8 cellular contexts compared by ENCODE assay signal in genomic region chr22:42500164-42500835, GRCh38. TPM values are rescaled to one million over a fixed set of nuclear protein-coding genes. Genes with fewer than 3 reads are reported as not detected.
A peak's percentile ranks its signal among the peaks of the same experiment; 100 is the strongest.
DNase-seq lines count a peak whose midpoint lies in the region; ATAC-seq, FAIRE-seq and TF ChIP-seq lines count a peak whose summit lies in the region.

No MANE protein-coding gene starts in this region.

- CTCF ChIA-PET in A549 (lab: Yijun Ruan, JAX) = no interaction called here

- FAIRE-seq in A549 (lab: Jason Lieb, UNC) = no peak
- FAIRE-seq in GM19239 (lab: Jason Lieb, UNC) = no peak

- TF ChIP-seq POLR2A in A549 (IDR thresholded peaks at IDR 0.05; ENCODE audit: low read length) = peak; percentile 48; the same call in 1 of the 2 replicates

- H3K27ac Mint-ChIP-seq in central memory CD8-positive, alpha-beta T cell (ENCODE audit: low read depth) = no peak overlapping the region

- peak overlapping the region; percentile 74 for H3K4me2 ChIP-seq in A549

- WGBS in A549 (ENCODE audit: missing lambda C conversion rate) = 0% methylated on average over 1 of the region's 55 CpGs

- H3K36me3 Mint-ChIP-seq in central memory CD8-positive, alpha-beta T cell (ENCODE audit: insufficient read depth) = peaks cover 1% of the 10 kb centered on the region

- no peaks in the 10 kb centered on the region for H3K9me3 Mint-ChIP-seq in central memory CD8-positive, alpha-beta T cell

- POLR2A ChIA-PET in A549 (lab: Yijun Ruan, JAX) = no interaction called here

- H3K4me3 Mint-ChIP-seq in central memory CD8-positive, alpha-beta T cell = peak overlapping the region; percentile 59

- ATAC-seq in A549 (peak; percentile 69 to 83), HG03565 (IDR thresholded peaks at IDR 0.05; ENCODE audit: unreplicated experiment) (peak; percentile 38)
- ATAC-seq in central memory CD8-positive, alpha-beta T cell (replicated peaks; ENCODE audit: extremely low read depth, poor library complexity, severe bottlenecking) = peak; percentile 91

- TF ChIP-seq CTCF in A549 (IDR thresholded peaks at IDR 0.05) = no peak
- no peak for TF ChIP-seq CTCF in kidney epithelial cell (IDR thresholded peaks at IDR 0.05; ENCODE audit: insufficient read depth, low read length, poor library complexity, severe bottlenecking)

- no peaks in the 10 kb centered on the region for H3K36me3 ChIP-seq in kidney epithelial cell (ENCODE audit: control insufficient read depth, insufficient read depth, low read length)

- no peaks in the 10 kb centered on the region for H3K9me3 ChIP-seq in A549

- DNase-seq in A549 (ENCODE audit: low read depth in 1 of 2, low spot score in 1 of 2) (peak; percentile 85), GM19239 (ENCODE audit: insufficient read length, low spot score) (peak; percentile 99), kidney epithelial cell (ENCODE audit: low read depth) (no peak), NCI-H1436 treated with DMSO at 0.1 percent for 48 hours (lab: John Stamatoyannopoulos, UW) (no peak)
- DNase-seq in activated CD4-positive, alpha-beta T cell treated with anti-CD3 and anti-CD28 coated beads for 24 hours (ENCODE audit: low read depth in 2 of 2) = peak; percentile 71 to 72
- DNase-seq in central memory CD8-positive, alpha-beta T cell (ENCODE audit: low spot score in 2 of 2) = peak; percentile 66 to 68
- DNase-seq in stimulated activated CD4-positive, alpha-beta T cell treated with anti-CD3 and anti-CD28 coated beads, Interleukin-2, amount 100 ng/mL, for 4 hours (ENCODE audit: low read depth) = peak; percentile 66

- TF ChIP-seq EP300 in A549 (IDR thresholded peaks at IDR 0.05) = no peak

- peaks cover 6% of the 10 kb centered on the region for H3K27me3 ChIP-seq in kidney epithelial cell (ENCODE audit: control insufficient read depth, insufficient read depth, low read length)

- H3K4me1 ChIP-seq in A549 = no peaks in the 10 kb centered on the region

- no peaks in the 10 kb centered on the region for H3K4me1 Mint-ChIP-seq in central memory CD8-positive, alpha-beta T cell

- no peak for TF ChIP-seq RAD21 in A549 (conservative IDR thresholded peaks at IDR 0.05 in 1 of 2, IDR thresholded peaks at IDR 0.05 in 1 of 2)

- H3K4me3 ChIP-seq in A549 (peak overlapping the region; percentile 44), kidney epithelial cell (ENCODE audit: low read depth, low read length) (peak overlapping the region; percentile 11)

- peak overlapping the region; percentile 59 to 80; a peak in 5 of 6 replicates for H3K27ac ChIP-seq in A549

- no peaks in the 10 kb centered on the region for H3K27me3 Mint-ChIP-seq in central memory CD8-positive, alpha-beta T cell

TF ChIP-seq in A549, 52 proteins besides CTCF, POLR2A, EP300 and RAD21:
- TF ChIP-seq, protein P1, sequence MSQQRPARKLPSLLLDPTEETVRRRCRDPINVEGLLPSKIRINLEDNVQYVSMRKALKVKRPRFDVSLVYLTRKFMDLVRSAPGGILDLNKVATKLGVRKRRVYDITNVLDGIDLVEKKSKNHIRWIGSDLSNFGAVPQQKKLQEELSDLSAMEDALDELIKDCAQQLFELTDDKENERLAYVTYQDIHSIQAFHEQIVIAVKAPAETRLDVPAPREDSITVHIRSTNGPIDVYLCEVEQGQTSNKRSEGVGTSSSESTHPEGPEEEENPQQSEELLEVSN (IDR thresholded peaks at IDR 0.05; ENCODE audit: borderline replicate concordance, low read depth) = 0 out of 2 replicates have a peak, but pooled peaks have one; percentile 19
- no peak for TF ChIP-seq REST (IDR thresholded peaks at IDR 0.05)

RNA-seq across cellular contexts. Expression of gene RRP7A, which starts 19.3 kb away (rescaled TPM):
- polyA plus RNA-seq in A549 (2011; rRNA removed) (26.5 and 31.2 TPM in 2 replicates), A549 (2017; fragmentation: RNase III; extraction: RNeasy Plus Mini Kit Qiagen cat#74134 plus additional on column Dnase treatment) (36.3 to 42.0 TPM (median 37.1 TPM) in 3 replicates)
- polyA plus RNA-seq in A549 (2012; cell fraction: cytosol; rRNA removed) = 54.1 and 54.4 TPM in 2 replicates
- polyA plus RNA-seq in A549 (2012; cell fraction: nucleus; rRNA removed) = 42.4 and 45.5 TPM in 2 replicates
- polyA minus RNA-seq in A549 (2011; rRNA and poly(A)+ RNA removed) = 21.9 and 25.7 TPM in 2 replicates
- total RNA-seq in kidney epithelial cell = 29.5 and 38.6 TPM in 2 replicates

RNA-seq across cellular contexts. Expression of gene SERHL2, which starts 53.5 kb away (rescaled TPM):
- polyA plus RNA-seq in A549 (2011; rRNA removed) (0.14 and 0.20 TPM in 2 replicates), A549 (2017; fragmentation: RNase III; extraction: RNeasy Plus Mini Kit Qiagen cat#74134 plus additional on column Dnase treatment) (0.21 to 0.42 TPM (median 0.38 TPM) in 3 replicates)
- 0.08 and 0.23 TPM in 2 replicates for polyA plus RNA-seq in A549 (2012; cell fraction: cytosol; rRNA removed)
- 0.25 and 0.95 TPM in 2 replicates for polyA plus RNA-seq in A549 (2012; cell fraction: nucleus; rRNA removed)
- polyA minus RNA-seq in A549 (2011; rRNA and poly(A)+ RNA removed) = 1.1 TPM in 1 of 2 replicates, not detected in the other
- 0.27 and 2.0 TPM in 2 replicates for total RNA-seq in kidney epithelial cell

Comparison
In these comparisons a context has a peak if more than half of its experiments do, and no peak if none do; other contexts are left out.
1. ATAC-seq: peak in every context shown above with its lines; median percentile 91 in central memory CD8-positive, alpha-beta T cell; 76 in A549; 38 in HG03565.
2. DNase-seq: peak in A549 (2 of 2), GM19239 (single experiment), activated CD4-positive, alpha-beta T cell treated with anti-CD3 and anti-CD28 coated beads for 24 hours (2 of 2), central memory CD8-positive, alpha-beta T cell (2 of 2) and stimulated activated CD4-positive, alpha-beta T cell treated with anti-CD3 and anti-CD28 coated beads, Interleukin-2, amount 100 ng/mL, for 4 hours (single experiment); none in kidney epithelial cell (single experiment) and NCI-H1436 treated with DMSO at 0.1 percent for 48 hours (single experiment).